Comparison of ENCODE assay signal across 10 cellular contexts in the genomic region with DNA sequence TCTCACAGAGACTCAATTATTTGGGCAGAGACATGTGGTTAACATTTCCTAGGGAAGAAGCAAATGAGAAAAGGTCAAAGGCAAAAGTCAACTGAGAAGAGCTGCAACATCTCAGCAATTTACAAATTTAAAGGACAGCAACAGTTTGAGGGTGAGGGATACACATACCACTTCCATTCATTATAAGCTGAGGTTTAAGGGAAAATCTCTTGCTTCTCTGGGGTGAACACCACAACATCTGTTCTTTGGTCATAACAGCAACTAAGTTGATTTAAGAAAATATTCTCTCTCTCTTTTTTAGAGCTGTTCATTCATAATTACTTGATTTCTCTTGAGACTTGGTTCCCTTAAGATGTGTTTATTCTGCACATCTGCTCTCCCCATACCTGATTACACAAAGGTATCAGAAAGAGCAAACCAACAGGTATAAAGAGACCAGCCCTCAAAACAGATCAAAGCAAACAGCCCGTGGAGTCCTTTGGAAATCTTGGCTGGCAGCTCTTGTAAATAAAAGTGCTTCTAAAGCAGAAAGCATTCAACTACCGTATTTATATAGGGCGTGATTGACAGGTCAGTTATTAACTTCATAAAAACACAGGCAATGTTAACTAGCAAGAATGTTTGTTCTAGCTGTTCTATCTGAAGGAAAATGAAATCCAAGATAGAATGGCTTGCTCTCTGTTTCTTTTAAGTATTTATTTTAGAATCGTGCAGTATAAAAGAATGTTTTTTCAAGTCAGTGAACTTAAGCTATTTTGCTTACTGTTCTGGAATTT.
DNase-seq lines count a peak whose midpoint lies in the region; ATAC-seq and TF ChIP-seq lines count a peak whose summit lies in the region.
"Had no signal": no experiment of that assay in that cellular context is flagged by ENCODE, and none has a peak within 500 bp of the region (broad histone marks: within the 10 kb centered on the region; RNA-seq: fewer than 3 reads in every experiment).

No MANE protein-coding gene starts in this region.

- TF ChIP-seq CTCF in PC-9 (conservative IDR thresholded peaks at IDR 0.05) (no peak), tibial artery (IDR thresholded peaks at IDR 0.05) (no peak)

- no peak overlapping the region for H2AFZ ChIP-seq in PC-9

- DNase-seq in NCI-H1436 (lab: John Stamatoyannopoulos, UW) (peak; percentile 22), NCI-H1436 treated with DMSO at 0.1 percent for 48 hours (lab: John Stamatoyannopoulos, UW) (no peak), PC-9 (peak in 1 of 2 experiments; percentile 94), left lobe of liver (ENCODE audit: low spot score) (no peak), tibial artery (no peak)
- no peak for DNase-seq in activated CD4-positive, alpha-beta T cell treated with anti-CD3 and anti-CD28 coated beads, Interleukin-2, amount 10 ng/mL, durations not matched to agents 24 days and 14 days
- DNase-seq: mesendoderm; stimulated activated CD4-positive, alpha-beta T cell treated with anti-CD3 and anti-CD28 coated beads, Interleukin-15, amount 100 ng/mL, for 24 hours had no signal

- H3K4me3 ChIP-seq in PC-9 (no peak overlapping the region), tibial artery (no peak overlapping the region)

- CTCF ChIA-PET in PC-9 (lab: Charles Lee), result no interaction called here

- H3K4me3 Mint-ChIP-seq in activated CD4-positive, alpha-beta T cell treated with anti-CD3 and anti-CD28 coated beads, Interleukin-2, amount 10 ng/mL, durations not matched to agents 24 days and 14 days, result no peak overlapping the region

- intact Hi-C loops in PC-9 (cut with micrococcal nuclease; ENCODE audit: unreplicated experiment) (no loop called here), tibial artery (cut with DNase I; ENCODE audit: low total_unique reads) (no loop called here)
- intact Hi-C loops in activated CD4-positive, alpha-beta T cell treated with anti-CD3 and anti-CD28 coated beads, Interleukin-2, amount 10 ng/mL, durations not matched to agents 24 days and 14 days (cut with micrococcal nuclease), result no loop called here

- ATAC-seq in left lobe of liver (peak; percentile 80), GM18520 (IDR thresholded peaks at IDR 0.05; ENCODE audit: unreplicated experiment) (no peak), GM18873 (IDR thresholded peaks at IDR 0.05; ENCODE audit: low FRiP score, unreplicated experiment) (no peak)

- BruUV-seq in PC-9 (replicated peaks; lab: Mats Ljungman, UMichigan), result no TSS peak

- H3K9me2 ChIP-seq in PC-9 (ENCODE audit: insufficient read depth), result no peaks in the 10 kb centered on the region

- H3K4me2 ChIP-seq in PC-9, result peak overlapping the region; percentile 52

- POLR2A ChIA-PET in PC-9 (lab: Charles Lee; ENCODE audit: unreplicated experiment), result interaction anchor here (0.5 to 0.6 kb wide), 2 partner anchors 36 to 37 kb away, joined by 3 read pairs; no protein-coding TSS in a partner anchor

- H3K4me1 ChIP-seq in PC-9 (replicated peaks; ENCODE audit: insufficient read depth), result peaks cover 81% of the 10 kb centered on the region
- peaks cover 0 to 85% (median 67%) of the 10 kb centered on the region in 4 donors for H3K4me1 ChIP-seq in tibial artery

- no peaks in the 10 kb centered on the region for H3K79me2 ChIP-seq in PC-9 (ENCODE audit: low read depth)

- peaks cover 27% of the 10 kb centered on the region for H3K36me3 Mint-ChIP-seq in activated CD4-positive, alpha-beta T cell treated with anti-CD3 and anti-CD28 coated beads, Interleukin-2, amount 10 ng/mL, durations not matched to agents 24 days and 14 days (ENCODE audit: low read depth)

- no peak overlapping the region for H3K27ac Mint-ChIP-seq in activated CD4-positive, alpha-beta T cell treated with anti-CD3 and anti-CD28 coated beads, Interleukin-2, amount 10 ng/mL, durations not matched to agents 24 days and 14 days

- peak overlapping the region; percentile 30 for H3K27ac ChIP-seq in PC-9
- peak overlapping the region; percentile 67 to 75 for H3K27ac ChIP-seq in tibial artery

- peaks cover 4% of the 10 kb centered on the region for H3K36me3 ChIP-seq in PC-9 (ENCODE audit: low read depth)
- H3K36me3 ChIP-seq in tibial artery, result no peaks in the 10 kb centered on the region

- no peaks in the 10 kb centered on the region for H3K27me3 ChIP-seq in PC-9 (ENCODE audit: insufficient read depth, low read depth)
- no peaks in the 10 kb centered on the region for H3K27me3 ChIP-seq in tibial artery

- H3K4me1 Mint-ChIP-seq in activated CD4-positive, alpha-beta T cell treated with anti-CD3 and anti-CD28 coated beads, Interleukin-2, amount 10 ng/mL, durations not matched to agents 24 days and 14 days, result peaks cover 14% of the 10 kb centered on the region

- H3K9me3 ChIP-seq in PC-9 (ENCODE audit: insufficient read depth, low read depth) (no peaks in the 10 kb centered on the region), tibial artery (no peaks in the 10 kb centered on the region)

- H3K27me3 Mint-ChIP-seq in activated CD4-positive, alpha-beta T cell treated with anti-CD3 and anti-CD28 coated beads, Interleukin-2, amount 10 ng/mL, durations not matched to agents 24 days and 14 days, result no peaks in the 10 kb centered on the region

- H3K9me3 Mint-ChIP-seq in activated CD4-positive, alpha-beta T cell treated with anti-CD3 and anti-CD28 coated beads, Interleukin-2, amount 10 ng/mL, durations not matched to agents 24 days and 14 days, result no peaks in the 10 kb centered on the region

- peaks cover 62% of the 10 kb centered on the region for H3F3A ChIP-seq in PC-9 (ENCODE audit: insufficient read depth, low read depth)

- H4K20me1 ChIP-seq in PC-9 (ENCODE audit: insufficient read depth), result no peaks in the 10 kb centered on the region
